In the genomic region with DNA sequence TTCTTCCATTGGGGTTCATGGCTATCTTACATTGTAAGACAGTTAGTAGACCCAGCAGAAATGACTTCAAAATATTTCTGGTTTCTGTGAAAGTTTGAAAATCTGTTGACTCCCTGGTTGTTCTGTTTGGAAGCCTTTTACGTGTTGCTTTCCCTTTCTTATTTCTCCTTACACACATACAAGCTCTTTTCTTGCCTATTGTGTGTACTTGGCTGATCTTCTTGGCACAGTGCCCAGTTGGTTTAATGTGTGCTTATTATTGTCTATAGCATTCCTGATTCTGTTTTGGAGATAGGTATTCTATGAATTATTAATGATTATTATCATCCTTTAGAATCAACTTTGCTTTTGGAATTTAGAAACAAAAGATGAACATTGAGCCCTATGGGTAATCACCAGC, we compare ENCODE assay signal across 8 cellular contexts.
DNase-seq lines count a peak whose midpoint lies in the region; ATAC-seq and TF ChIP-seq lines count a peak whose summit lies in the region.
"Not testable (repeated sequence)": the region's sequence is repeated elsewhere in the genome, so short reads cannot be mapped to it uniquely, and the experiment has no call there.

No MANE protein-coding gene starts in this region.

- DNase-seq in Daoy (ENCODE audit: low read depth) = peak; percentile 4
- peak; percentile 23 for DNase-seq in Karpas-422
- DNase-seq in adipocyte (ENCODE audit: low read depth) = peak; percentile 0
- peak; percentile 13 for DNase-seq in choroid plexus epithelial cell (ENCODE audit: low read depth)
- peak; percentile 2 for DNase-seq in glomerular visceral epithelial cell (ENCODE audit: extremely low spot score)
- DNase-seq in lung microvascular endothelial cell (ENCODE audit: low read depth in 2 of 2) = peak; percentile 40 to 75
- DNase-seq in sciatic nerve (ENCODE audit: low spot score) = peak; percentile 46
- peak; percentile 9 to 33 for DNase-seq in tibial nerve (ENCODE audit: low spot score in 2 of 2)

- H3K79me2 ChIP-seq in Karpas-422 (ENCODE audit: low read length) = not testable (repeated sequence)

- not testable (repeated sequence) for H2AFZ ChIP-seq in Karpas-422 (ENCODE audit: low read length)

- not testable (repeated sequence) for H3K27ac ChIP-seq in Karpas-422 (ENCODE audit: low read length); tibial nerve

- ATAC-seq in sciatic nerve = not testable (repeated sequence)

- not testable (repeated sequence) for TF ChIP-seq CTCF in choroid plexus epithelial cell (conservative IDR thresholded peaks at IDR 0.05; ENCODE audit: low read depth, low read length); tibial nerve (IDR thresholded peaks at IDR 0.05)

- not testable (repeated sequence) for H3K4me3 ChIP-seq in Karpas-422 (ENCODE audit: low read length); adipocyte (ENCODE audit: low read length); choroid plexus epithelial cell (ENCODE audit: low read depth, low read length); tibial nerve

- not testable (repeated sequence) for H3K9ac ChIP-seq in Karpas-422 (ENCODE audit: low read length); adipocyte (ENCODE audit: low read length)

- H3K36me3 ChIP-seq in Karpas-422 (ENCODE audit: insufficient read depth, low read length); adipocyte (ENCODE audit: control insufficient read depth, insufficient read depth, low read length, severe bottlenecking); tibial nerve: not testable (repeated sequence)

- H3K4me2 ChIP-seq in Karpas-422 (ENCODE audit: low read depth, low read length, poor library complexity, severe bottlenecking) = not testable (repeated sequence)

- intact Hi-C loops in sciatic nerve (cut with DNase I) = not testable (repeated sequence)

- TF ChIP-seq POLR2A in tibial nerve (IDR thresholded peaks at IDR 0.05) = not testable (repeated sequence)

- H4K20me1 ChIP-seq in Karpas-422 (ENCODE audit: insufficient read depth, low read depth, low read length) = not testable (repeated sequence)

- H3K4me1 ChIP-seq in Karpas-422 (ENCODE audit: low read length); adipocyte (ENCODE audit: control insufficient read depth, insufficient read depth, low read length); tibial nerve: not testable (repeated sequence)

- not testable (repeated sequence) for H3K9me3 ChIP-seq in Karpas-422 (ENCODE audit: low read length); adipocyte (ENCODE audit: control insufficient read depth, low read length); tibial nerve

- not testable (repeated sequence) for H3K27me3 ChIP-seq in Karpas-422 (ENCODE audit: low read length); adipocyte (replicated peaks; ENCODE audit: control insufficient read depth, insufficient read depth, low read length); tibial nerve

- not testable (repeated sequence) for H3K9me2 ChIP-seq in Karpas-422 (replicated peaks; ENCODE audit: insufficient read depth, low read length)

- not testable (repeated sequence) for TF ChIP-seq EP300 in tibial nerve (IDR thresholded peaks at IDR 0.05)

- WGBS in tibial nerve, 2 donors = 25 to 31% methylated on average over 1 of the region's 1 CpG

Comparison
In these comparisons a context has a peak if more than half of its experiments do, and no peak if none do; other contexts are left out.
1. DNase-seq: peak in every context shown above with its lines; median percentile 58 in lung microvascular endothelial cell; 46 in sciatic nerve; 23 in Karpas-422; 21 in tibial nerve; 13 in choroid plexus epithelial cell; 4 in Daoy; 2 in glomerular visceral epithelial cell; 0 in adipocyte.